ENCODE assay signal across 1 cellular context in genomic region chr11:118908931-118909618, GRCh38.
TF ChIP-seq lines count a peak whose summit lies in the region.

No MANE protein-coding gene starts in this region.

TF ChIP-seq in K562, 482 proteins besides CTCF, POLR2A, EP300 and RAD21 (continued from another document):
- TF ChIP-seq ZFP91 (CRISPR knock-in tag; IDR thresholded peaks at IDR 0.05) = peak; percentile 84
- peak; percentile 69; the same call in 1 of the 2 replicates for TF ChIP-seq MYNN (IDR thresholded peaks at IDR 0.05)
- TF ChIP-seq MYNN (CRISPR knock-in tag; IDR thresholded peaks at IDR 0.05) = no peak
- TF ChIP-seq NRF1 (conservative IDR thresholded peaks at IDR 0.05 in 1 of 2, IDR thresholded peaks at IDR 0.05 in 1 of 2) = 0 out of 4 replicates have a peak, but pooled peaks of 1 of the 2 experiments have one; percentile 10
- TF ChIP-seq KDM1A (IDR thresholded peaks at IDR 0.05) = peak; percentile 56 to 60; a peak in 2 of 4 replicates
- peak; percentile 84 for TF ChIP-seq VEZF1 (CRISPR knock-in tag; IDR thresholded peaks at IDR 0.05)
- peak; percentile 78; the same call in 1 of the 2 replicates for TF ChIP-seq PHF21A (IDR thresholded peaks at IDR 0.05; ENCODE audit: borderline replicate concordance, low read depth)
- TF ChIP-seq MEF2D (tag; conservative IDR thresholded peaks at IDR 0.05; ENCODE audit: low read depth) = peak; percentile 91
- no peak for TF ChIP-seq KDM2B (CRISPR knock-in tag; IDR thresholded peaks at IDR 0.05)
- TF ChIP-seq ZNF830 (CRISPR knock-in tag; IDR thresholded peaks at IDR 0.05) = no peak
- peak; percentile 85 for TF ChIP-seq MEF2A (IDR thresholded peaks at IDR 0.05; ENCODE audit: control insufficient read depth, low read depth, low read length)
- TF ChIP-seq, protein P1, sequence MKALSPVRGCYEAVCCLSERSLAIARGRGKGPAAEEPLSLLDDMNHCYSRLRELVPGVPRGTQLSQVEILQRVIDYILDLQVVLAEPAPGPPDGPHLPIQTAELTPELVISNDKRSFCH (CRISPR knock-in tag; IDR thresholded peaks at IDR 0.05) = no peak
- TF ChIP-seq, protein P1 (tag; IDR thresholded peaks at IDR 0.05) = no peak
